Comparison of ENCODE assay signal across 8 cellular contexts in genomic region chr9:19085295-19085694, GRCh38. TPM values are rescaled to one million over a fixed set of nuclear protein-coding genes. Genes with fewer than 3 reads are reported as not detected.
DNase-seq lines count a peak whose midpoint lies in the region; ATAC-seq and TF ChIP-seq lines count a peak whose summit lies in the region.

No MANE protein-coding gene starts in this region.

- no peaks in the 10 kb centered on the region for H3K4me1 ChIP-seq in PC-9 (replicated peaks; ENCODE audit: insufficient read depth)
- no peaks in the 10 kb centered on the region for H3K4me1 ChIP-seq in ovary (ENCODE audit: insufficient read depth)

- H3K27ac ChIP-seq in PC-9 (no peak overlapping the region), ovary (no peak overlapping the region)

- no peaks in the 10 kb centered on the region for H3F3A ChIP-seq in PC-9 (ENCODE audit: insufficient read depth, low read depth)

- H3K4me2 ChIP-seq in PC-9, result no peak overlapping the region

- no peaks in the 10 kb centered on the region for H3K9me2 ChIP-seq in PC-9 (ENCODE audit: insufficient read depth)

- no peak overlapping the region for H3K4me3 ChIP-seq in BJ (ENCODE audit: low read depth, low read length)
- no peak overlapping the region for H3K4me3 ChIP-seq in PC-9
- H3K4me3 ChIP-seq in fibroblast of villous mesenchyme (ENCODE audit: low read depth, low read length), result no peak overlapping the region
- no peak overlapping the region for H3K4me3 ChIP-seq in ovary

- ATAC-seq in GM18517 (IDR thresholded peaks at IDR 0.05; ENCODE audit: unreplicated experiment) (peak; percentile 72), GM21367 (IDR thresholded peaks at IDR 0.05; ENCODE audit: unreplicated experiment) (no peak), HG03135 (IDR thresholded peaks at IDR 0.05; ENCODE audit: unreplicated experiment) (no peak)

- CTCF ChIA-PET in BJ (lab: Yijun Ruan, JAX), result interaction anchor here (0.9 to 3.3 kb wide), 4 partner anchors 10 to 372 kb away, joined by 3 to 18 read pairs (median 4); no protein-coding TSS in a partner anchor
- CTCF ChIA-PET in PC-9 (lab: Charles Lee), result interaction anchor here (0.6 to 1.1 kb wide), 2 partner anchors 89 to 170 kb away, joined by 4 to 6 read pairs; no protein-coding TSS in a partner anchor

- WGBS in ovary, 3 donors, result 81 to 84% (median 82%) methylated on average over 2 of the region's 2 CpGs

- no peaks in the 10 kb centered on the region for H3K27me3 ChIP-seq in BJ (ENCODE audit: control insufficient read depth, insufficient read depth, low read length)
- H3K27me3 ChIP-seq in PC-9 (ENCODE audit: insufficient read depth, low read depth), result no peaks in the 10 kb centered on the region
- no peaks in the 10 kb centered on the region for H3K27me3 ChIP-seq in ovary

- no peak for TF ChIP-seq POLR2A in ovary (IDR thresholded peaks at IDR 0.05)

- H3K36me3 ChIP-seq in BJ (ENCODE audit: control insufficient read depth, insufficient read depth, low read length), result peaks cover 2% of the 10 kb centered on the region; the same call in 1 of the 2 replicates
- H3K36me3 ChIP-seq in PC-9 (ENCODE audit: low read depth), result peaks cover 11% of the 10 kb centered on the region; the same call in 1 of the 2 replicates
- H3K36me3 ChIP-seq in ovary, result no peaks in the 10 kb centered on the region

- H3K9me3 ChIP-seq in PC-9 (ENCODE audit: insufficient read depth, low read depth) (no peaks in the 10 kb centered on the region), ovary (no peaks in the 10 kb centered on the region)

- no peaks in the 10 kb centered on the region for H4K20me1 ChIP-seq in PC-9 (ENCODE audit: insufficient read depth)

- POLR2A ChIA-PET in BJ (lab: Charles Lee) (no interaction called here), PC-9 (lab: Charles Lee; ENCODE audit: unreplicated experiment) (no interaction called here)

- intact Hi-C loops in PC-9 (cut with micrococcal nuclease; ENCODE audit: unreplicated experiment), result loop anchor here (5.0 kb wide), 2 partner anchors 33 to 87 kb away; no protein-coding TSS in a partner anchor
- intact Hi-C loops in ovary (cut with DNase I), result no loop called here

- BruUV-seq in PC-9 (replicated peaks; lab: Mats Ljungman, UMichigan), result no TSS peak

- no peak for TF ChIP-seq EP300 in ovary (IDR thresholded peaks at IDR 0.05)

- TF ChIP-seq CTCF in BJ (IDR thresholded peaks at IDR 0.05; ENCODE audit: insufficient read depth, low read depth, low read length) (peak; percentile 30), PC-9 (conservative IDR thresholded peaks at IDR 0.05) (peak; percentile 55), fibroblast of villous mesenchyme (IDR thresholded peaks at IDR 0.05; ENCODE audit: insufficient read depth, low read depth, low read length) (peak; percentile 29), ovary (IDR thresholded peaks at IDR 0.05) (no peak)

- DNase-seq in BJ (ENCODE audit: low read depth) (no peak), PC-9 (no peak), fibroblast of villous mesenchyme (ENCODE audit: low read depth) (peak; percentile 12), ovary (no peak), amygdala (lab: John Stamatoyannopoulos, UW) (no peak)

- no peak overlapping the region for H2AFZ ChIP-seq in PC-9

- no peaks in the 10 kb centered on the region for H3K79me2 ChIP-seq in PC-9 (ENCODE audit: low read depth)

RNA-seq across cellular contexts. Expression of gene HAUS6, which starts 17.4 kb away (rescaled TPM):
- polyA plus RNA-seq in BJ (2011; rRNA removed) (4.4 and 8.7 TPM in 2 replicates), ovary (1 to 10 TPM; 4.6 to 6.4 TPM)
- 5.3 and 6.0 TPM in 2 replicates for polyA minus RNA-seq in BJ (2011; rRNA and poly(A)+ RNA removed)
- total RNA-seq in PC-9 (2021) (13.3 and 19.1 TPM in 2 replicates), fibroblast of villous mesenchyme (16.8 and 23.7 TPM in 2 replicates), ovary (10 to 100 TPM in 4 of 7 donors, 1 to 10 TPM in 3; 7.1 to 13.1 (median 10.7) TPM)

RNA-seq across cellular contexts. Expression of gene RRAGA, which starts 36.1 kb away (rescaled TPM):
- polyA plus RNA-seq in BJ (2011; rRNA removed), result 161 and 167 TPM in 2 replicates
- polyA minus RNA-seq in BJ (2011; rRNA and poly(A)+ RNA removed), result 62.4 and 93.0 TPM in 2 replicates
- total RNA-seq in PC-9 (2021), result 25.2 and 30.1 TPM in 2 replicates
- 45.4 and 55.3 TPM in 2 replicates for total RNA-seq in fibroblast of villous mesenchyme
- 100 to 1,000 TPM in 4 of 7 donors, 10 to 100 TPM in 3; 36.6 to 111 (median 104) TPM for total RNA-seq in ovary
- 100 to 1,000 TPM in 1 of 2 donors, 10 to 100 TPM in 1; 90.1 to 124 TPM for polyA plus RNA-seq in ovary

RNA-seq across cellular contexts. Expression of gene PLIN2, which starts 42.0 kb away (rescaled TPM):
- 143 and 158 TPM in 2 replicates for polyA plus RNA-seq in BJ (2011; rRNA removed)
- polyA minus RNA-seq in BJ (2011; rRNA and poly(A)+ RNA removed), result 149 and 353 TPM in 2 replicates
- total RNA-seq in PC-9 (2021), result 2.2 and 2.7 TPM in 2 replicates
- 90.2 and 119 TPM in 2 replicates for total RNA-seq in fibroblast of villous mesenchyme
- 100 to 1,000 TPM in 3 of 7 donors, 10 to 100 TPM in 4; 33.3 to 138 (median 77.4) TPM for total RNA-seq in ovary
- polyA plus RNA-seq in ovary, result 100 to 1,000 TPM in 1 of 2 donors, 10 to 100 TPM in 1; 41.0 to 110 TPM

RNA-seq across cellular contexts. Expression of gene SAXO1, which starts 52.3 kb away (rescaled TPM):
- not detected in 2 replicates for polyA plus RNA-seq in BJ (2011; rRNA removed)
- not detected in 2 replicates for polyA minus RNA-seq in BJ (2011; rRNA and poly(A)+ RNA removed)
- not detected in 2 replicates for total RNA-seq in PC-9 (2021)
- total RNA-seq in fibroblast of villous mesenchyme, result not detected in 2 replicates
- under 1 TPM in 6 of 7 donors, not detected in 1; 0.10 to 0.47 (median 0.14) TPM for total RNA-seq in ovary
- polyA plus RNA-seq in ovary, result under 1 TPM; 0.04 to 0.07 TPM

Comparison
In these comparisons a context has a peak if more than half of its experiments do, and no peak if none do; other contexts are left out.
1. CTCF ChIP-seq: peak in BJ (single experiment), PC-9 (single experiment) and fibroblast of villous mesenchyme (single experiment); none in ovary (0 of 3).